ENCODE assay signal across 9 cellular contexts in genomic region chr15:62090988-62091387, GRCh38. TPM values are rescaled to one million over a fixed set of nuclear protein-coding genes. Genes with fewer than 3 reads are reported as not detected.
"Had no signal": no experiment of that assay in that cellular context is flagged by ENCODE, and none has a peak within 500 bp of the region (broad histone marks: within the 10 kb centered on the region; RNA-seq: fewer than 3 reads in every experiment).

No MANE protein-coding gene starts in this region.

- DNase-seq: GDM1, GF-D8 had no signal

- FAIRE-seq: G401.6, GM12878, GM12891, GM12892, GM18507, GM19239 had no signal

- H3K4me3 ChIP-seq: GM12878 had no signal

- ATAC-seq: GM12878 had no signal

RNA-seq across cellular contexts. Expression of gene C2CD4A, which starts 24.2 kb away (rescaled TPM):
- total RNA-seq: G401, GM12878 had no signal
- polyA plus RNA-seq: GM12878 had no signal
